Comparison of ENCODE assay signal across 21 cellular contexts in genomic region chr3:147406255-147407023, GRCh38. TPM values are rescaled to one million over a fixed set of nuclear protein-coding genes. Genes with fewer than 3 reads are reported as not detected.
DNase-seq lines count a peak whose midpoint lies in the region; ATAC-seq and TF ChIP-seq lines count a peak whose summit lies in the region.
"Had no signal": no experiment of that assay in that cellular context is flagged by ENCODE, and none has a peak within 500 bp of the region (broad histone marks: within the 10 kb centered on the region; RNA-seq: fewer than 3 reads in every experiment).

ZIC4 (minus strand) TSS chr3:147406543; CDS start chr3:147402797, 3,746 bp downstream.

- H3K4me2 ChIP-seq in mesendoderm (ENCODE audit: low read length): no peak within 1 kb of the TSS

- H3K23ac ChIP-seq in mesendoderm (ENCODE audit: low read length): no peak within 1 kb of the TSS

- intact Hi-C loops in activated naive CD4-positive, alpha-beta T cell treated with anti-CD3 and anti-CD28 coated beads for 36 hours (cut with micrococcal nuclease): no loop called here

- no peak within 1 kb of the TSS for H3K18ac ChIP-seq in mesendoderm (ENCODE audit: low read length)

- no peaks in the 10 kb centered on the region for H3K4me1 ChIP-seq in mesendoderm (ENCODE audit: control insufficient read depth, low read depth, low read length)

- H2BK120ac ChIP-seq in mesendoderm (ENCODE audit: low read depth, low read length): no peak within 1 kb of the TSS

- CTCF ChIA-PET in activated naive CD4-positive, alpha-beta T cell treated with anti-CD3 and anti-CD28 coated beads, Interleukin-2, amount 10 ng/mL, durations not matched to agents 7 days and 5 days (lab: Charles Lee): no interaction called here
- CTCF ChIA-PET in activated naive CD4-positive, alpha-beta T cell treated with anti-CD3 and anti-CD28 coated beads for 36 hours (lab: Charles Lee): no interaction called here
- CTCF ChIA-PET in activated CD8-positive, alpha-beta memory T cell treated with anti-CD3 and anti-CD28 coated beads, Interleukin-2, amount 10 ng/mL, durations not matched to agents 7 days and 5 days (lab: Charles Lee): no interaction called here

- no peaks in the 10 kb centered on the region for H3K79me1 ChIP-seq in mesendoderm (ENCODE audit: low read length)

- no peak for ATAC-seq in activated CD8-positive, alpha-beta memory T cell treated with anti-CD3 and anti-CD28 coated beads, Interleukin-2, amount 10 ng/mL, durations not matched to agents 7 days and 5 days
- ATAC-seq: body of pancreas, natural killer cell, sciatic nerve had no signal

- no peak within 1 kb of the TSS for H2BK15ac ChIP-seq in mesendoderm (replicated peaks; ENCODE audit: low read depth)

- peak within 1 kb of the TSS; percentile 14 for H3K27ac Mint-ChIP-seq in activated naive CD4-positive, alpha-beta T cell treated with anti-CD3 and anti-CD28 coated beads, Interleukin-2, amount 10 ng/mL, durations not matched to agents 7 days and 5 days
- H3K27ac Mint-ChIP-seq in activated naive CD4-positive, alpha-beta T cell treated with anti-CD3 and anti-CD28 coated beads for 36 hours: no peak within 1 kb of the TSS
- peak within 1 kb of the TSS; percentile 68 for H3K27ac Mint-ChIP-seq in chondrocyte (ENCODE audit: unreplicated experiment)
- no peak within 1 kb of the TSS for H3K27ac Mint-ChIP-seq in activated CD8-positive, alpha-beta memory T cell treated with anti-CD3 and anti-CD28 coated beads, Interleukin-2, amount 10 ng/mL, durations not matched to agents 7 days and 5 days
- H3K27ac Mint-ChIP-seq: CD4-positive, CD25-positive, alpha-beta regulatory T cell; natural killer cell had no signal

- peaks cover 71% of the 10 kb centered on the region for H3K27me3 ChIP-seq in mesendoderm (ENCODE audit: insufficient read depth, low read length, poor library complexity)

- H3K9me3 Mint-ChIP-seq in activated naive CD4-positive, alpha-beta T cell treated with anti-CD3 and anti-CD28 coated beads, Interleukin-2, amount 10 ng/mL, durations not matched to agents 7 days and 5 days: peaks cover 9% of the 10 kb centered on the region
- peaks cover 13% of the 10 kb centered on the region for H3K9me3 Mint-ChIP-seq in activated naive CD4-positive, alpha-beta T cell treated with anti-CD3 and anti-CD28 coated beads for 36 hours
- no peaks in the 10 kb centered on the region for H3K9me3 Mint-ChIP-seq in chondrocyte (ENCODE audit: low read depth)
- peaks cover 6% of the 10 kb centered on the region for H3K9me3 Mint-ChIP-seq in activated CD8-positive, alpha-beta memory T cell treated with anti-CD3 and anti-CD28 coated beads, Interleukin-2, amount 10 ng/mL, durations not matched to agents 7 days and 5 days (ENCODE audit: low read depth)

- H2BK5ac ChIP-seq in mesendoderm (ENCODE audit: low read length): no peak within 1 kb of the TSS

- peaks cover 5% of the 10 kb centered on the region for H3K4me1 Mint-ChIP-seq in activated naive CD4-positive, alpha-beta T cell treated with anti-CD3 and anti-CD28 coated beads, Interleukin-2, amount 10 ng/mL, durations not matched to agents 7 days and 5 days
- H3K4me1 Mint-ChIP-seq in activated naive CD4-positive, alpha-beta T cell treated with anti-CD3 and anti-CD28 coated beads for 36 hours (ENCODE audit: low read depth): peaks cover 33% of the 10 kb centered on the region
- peaks cover 46% of the 10 kb centered on the region for H3K4me1 Mint-ChIP-seq in chondrocyte (ENCODE audit: low read depth)
- H3K4me1 Mint-ChIP-seq in activated CD8-positive, alpha-beta memory T cell treated with anti-CD3 and anti-CD28 coated beads, Interleukin-2, amount 10 ng/mL, durations not matched to agents 7 days and 5 days: peaks cover 4% of the 10 kb centered on the region

- H3K27me3 Mint-ChIP-seq in activated naive CD4-positive, alpha-beta T cell treated with anti-CD3 and anti-CD28 coated beads, Interleukin-2, amount 10 ng/mL, durations not matched to agents 7 days and 5 days: peaks cover 85% of the 10 kb centered on the region
- peaks cover 82% of the 10 kb centered on the region for H3K27me3 Mint-ChIP-seq in activated naive CD4-positive, alpha-beta T cell treated with anti-CD3 and anti-CD28 coated beads for 36 hours (ENCODE audit: low read depth)
- H3K27me3 Mint-ChIP-seq in chondrocyte (ENCODE audit: low read depth): peaks cover 63% of the 10 kb centered on the region
- peaks cover 75% of the 10 kb centered on the region for H3K27me3 Mint-ChIP-seq in activated CD8-positive, alpha-beta memory T cell treated with anti-CD3 and anti-CD28 coated beads, Interleukin-2, amount 10 ng/mL, durations not matched to agents 7 days and 5 days

- H3K36me3 ChIP-seq in mesendoderm (ENCODE audit: control insufficient read depth, insufficient read depth, low read length): no peaks in the 10 kb centered on the region
- H3K36me3 ChIP-seq: tibial artery had no signal

- no peak within 1 kb of the TSS for H4K8ac ChIP-seq in mesendoderm (ENCODE audit: low read depth, low read length)

- no peak within 1 kb of the TSS for H4K5ac ChIP-seq in mesendoderm (ENCODE audit: low read length)

- H3K9ac ChIP-seq in mesendoderm (ENCODE audit: low read length): no peak within 1 kb of the TSS
- H3K9ac ChIP-seq: GM23248 had no signal

- no peak within 1 kb of the TSS for H3K56ac ChIP-seq in mesendoderm (ENCODE audit: low read length)

- H3K4ac ChIP-seq in mesendoderm (ENCODE audit: low read depth, low read length): no peak within 1 kb of the TSS

- H3K27ac ChIP-seq in mesendoderm (ENCODE audit: low read depth, low read length): no peak within 1 kb of the TSS
- H3K27ac ChIP-seq: body of pancreas, GM23248, RWPE1, tibial artery had no signal

- no peak for TF ChIP-seq CTCF in chondrocyte (IDR thresholded peaks at IDR 0.05)

- no CpG with 5 or more reads among the region's 22 CpGs for WGBS in mesendoderm (ENCODE audit: extremely low coverage, insufficient coverage, low lambda C conversion rate)

- no peak within 1 kb of the TSS for H3K4me3 Mint-ChIP-seq in activated naive CD4-positive, alpha-beta T cell treated with anti-CD3 and anti-CD28 coated beads, Interleukin-2, amount 10 ng/mL, durations not matched to agents 7 days and 5 days
- no peak within 1 kb of the TSS for H3K4me3 Mint-ChIP-seq in activated naive CD4-positive, alpha-beta T cell treated with anti-CD3 and anti-CD28 coated beads for 36 hours
- peak within 1 kb of the TSS; percentile 72 for H3K4me3 Mint-ChIP-seq in chondrocyte (ENCODE audit: unreplicated experiment)
- H3K4me3 Mint-ChIP-seq in activated CD8-positive, alpha-beta memory T cell treated with anti-CD3 and anti-CD28 coated beads, Interleukin-2, amount 10 ng/mL, durations not matched to agents 7 days and 5 days: no peak within 1 kb of the TSS
- H3K4me3 Mint-ChIP-seq: natural killer cell had no signal

- no peak within 1 kb of the TSS for H2AK5ac ChIP-seq in mesendoderm (ENCODE audit: low read length)

- peaks cover 16% of the 10 kb centered on the region for H3K36me3 Mint-ChIP-seq in activated naive CD4-positive, alpha-beta T cell treated with anti-CD3 and anti-CD28 coated beads, Interleukin-2, amount 10 ng/mL, durations not matched to agents 7 days and 5 days
- peaks cover 14% of the 10 kb centered on the region for H3K36me3 Mint-ChIP-seq in activated naive CD4-positive, alpha-beta T cell treated with anti-CD3 and anti-CD28 coated beads for 36 hours (ENCODE audit: low read depth)
- no peaks in the 10 kb centered on the region for H3K36me3 Mint-ChIP-seq in chondrocyte (ENCODE audit: low read depth)
- peaks cover 11% of the 10 kb centered on the region for H3K36me3 Mint-ChIP-seq in activated CD8-positive, alpha-beta memory T cell treated with anti-CD3 and anti-CD28 coated beads, Interleukin-2, amount 10 ng/mL, durations not matched to agents 7 days and 5 days
- H3K36me3 Mint-ChIP-seq: CD4-positive, CD25-positive, alpha-beta regulatory T cell had no signal

- no peak within 1 kb of the TSS for H3K4me3 ChIP-seq in mesendoderm (ENCODE audit: low read length)
- H3K4me3 ChIP-seq: body of pancreas, GM23248, tibial artery had no signal

- H3K79me2 ChIP-seq in mesendoderm (ENCODE audit: control insufficient read depth, insufficient read depth, low read length): no peaks in the 10 kb centered on the region

- DNase-seq in activated naive CD4-positive, alpha-beta T cell treated with anti-CD3 and anti-CD28 coated beads, Interleukin-2, amount 10 ng/mL, durations not matched to agents 7 days and 5 days: no peak
- DNase-seq in activated naive CD4-positive, alpha-beta T cell treated with anti-CD3 and anti-CD28 coated beads for 36 hours: no peak
- DNase-seq in chondrocyte (ENCODE audit: low spot score) (no peak), mesendoderm (peak; percentile 7), NCI-H2107 (lab: John Stamatoyannopoulos, UW) (no peak), DMS114 treated with DMSO at 0.1 percent for 48 hours (lab: John Stamatoyannopoulos, UW; ENCODE audit: unreplicated experiment) (no peak), NCI-H748 treated with DMSO at 0.1 percent for 48 hours (lab: John Stamatoyannopoulos, UW) (no peak)
- DNase-seq in activated CD8-positive, alpha-beta memory T cell treated with anti-CD3 and anti-CD28 coated beads, Interleukin-2, amount 10 ng/mL, durations not matched to agents 7 days and 5 days: no peak
- DNase-seq: 8988T; activated CD4-positive, CD25-positive, alpha-beta regulatory T cell; body of pancreas; CD4-positive, CD25-positive, alpha-beta regulatory T cell; GM23248; natural killer cell; stimulated activated CD4-positive, alpha-beta T cell treated with anti-CD3 and anti-CD28 coated beads, Interleukin-4, amount 100 ng/mL, for 1 hour; stimulated activated CD8-positive, alpha-beta memory T cell treated with anti-CD3 and anti-CD28 coated beads, Interleukin-4, amount 100 ng/mL, for 48 hours; SW 1271; tibial artery had no signal

RNA-seq across cellular contexts. Expression of gene ZIC4, which starts in this region (rescaled TPM):
- total RNA-seq in activated naive CD4-positive, alpha-beta T cell treated with anti-CD3 and anti-CD28 coated beads for 36 hours: not detected
- total RNA-seq in chondrocyte: 1.7 to 10.2 TPM (median 1.7 TPM) in 3 replicates
- polyA plus RNA-seq in mesendoderm (2013, experiment 1 of 2): 0.01 TPM
- 0.01 TPM for polyA plus RNA-seq in mesendoderm (2013, experiment 2 of 2)
- total RNA-seq in activated CD8-positive, alpha-beta memory T cell treated with anti-CD3 and anti-CD28 coated beads, Interleukin-2, amount 10 ng/mL, durations not matched to agents 7 days and 5 days: not detected
- total RNA-seq: body of pancreas; CD4-positive, CD25-positive, alpha-beta regulatory T cell; lung microvascular endothelial cell; natural killer cell had no signal
- polyA plus RNA-seq: CD4-positive, CD25-positive, alpha-beta regulatory T cell had no signal

Comparison
In these comparisons a context has a peak if more than half of its experiments do, and no peak if none do; other contexts are left out.
1. H3K27ac Mint-ChIP-seq: peak in activated naive CD4-positive, alpha-beta T cell treated with anti-CD3 and anti-CD28 coated beads, Interleukin-2, amount 10 ng/mL, durations not matched to agents 7 days and 5 days (single experiment) and chondrocyte (single experiment); none in activated naive CD4-positive, alpha-beta T cell treated with anti-CD3 and anti-CD28 coated beads for 36 hours (single experiment) and activated CD8-positive, alpha-beta memory T cell treated with anti-CD3 and anti-CD28 coated beads, Interleukin-2, amount 10 ng/mL, durations not matched to agents 7 days and 5 days (single experiment).